ENCODE assay signal across 8 cellular contexts in the genomic region with DNA sequence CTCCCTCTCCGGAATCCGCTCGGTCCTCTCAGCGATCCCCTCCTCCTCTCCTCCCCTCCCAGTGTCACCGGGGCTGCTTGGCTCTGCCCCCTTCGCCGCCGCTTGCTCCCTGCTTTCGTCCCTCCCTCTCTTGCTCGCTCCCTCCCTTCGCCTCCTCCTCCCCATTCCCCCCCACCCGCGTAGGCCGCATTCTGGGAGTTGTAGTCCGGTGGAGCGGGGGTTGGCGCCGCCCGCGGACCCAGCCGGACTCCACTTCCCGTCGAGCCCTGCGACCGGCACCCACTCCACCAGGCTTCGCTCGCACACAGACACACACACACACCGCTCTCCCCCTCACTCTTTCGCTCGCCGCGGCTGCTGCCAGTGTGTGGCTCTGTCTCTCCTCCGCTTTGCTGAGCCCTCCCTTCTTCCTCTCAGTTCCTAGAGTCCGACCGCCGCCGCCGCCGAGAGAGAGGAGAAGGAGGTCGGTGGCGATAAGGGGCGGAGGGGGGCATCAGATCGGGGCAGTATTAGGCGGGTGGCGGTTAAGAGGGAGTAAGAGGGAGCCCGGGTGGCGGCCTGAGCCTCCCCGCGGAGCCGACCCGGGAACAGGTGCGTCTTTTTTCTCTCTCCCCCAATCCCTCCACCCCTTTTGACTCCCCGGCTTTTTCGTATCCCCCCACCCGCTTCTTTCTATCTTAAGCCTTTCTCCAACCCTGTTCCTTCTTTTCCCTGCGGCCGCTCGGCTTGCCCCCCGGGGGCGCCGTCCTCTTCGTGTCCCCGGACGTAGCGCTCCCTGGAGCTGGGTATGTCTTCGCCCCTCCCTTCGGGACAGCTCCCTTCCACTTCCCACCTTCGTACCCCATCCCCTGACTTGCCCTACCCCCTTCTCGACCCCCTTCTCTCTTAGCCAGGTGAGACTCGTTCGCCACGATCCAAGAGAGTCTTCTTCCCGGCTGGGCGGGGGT. TPM values are rescaled to one million over a fixed set of nuclear protein-coding genes. Genes with fewer than 3 reads are reported as not detected.
A peak's percentile ranks its signal among the peaks of the same experiment; 100 is the strongest.
DNase-seq lines count a peak whose midpoint lies in the region; ATAC-seq, FAIRE-seq and TF ChIP-seq lines count a peak whose summit lies in the region.

A gene with protein sequence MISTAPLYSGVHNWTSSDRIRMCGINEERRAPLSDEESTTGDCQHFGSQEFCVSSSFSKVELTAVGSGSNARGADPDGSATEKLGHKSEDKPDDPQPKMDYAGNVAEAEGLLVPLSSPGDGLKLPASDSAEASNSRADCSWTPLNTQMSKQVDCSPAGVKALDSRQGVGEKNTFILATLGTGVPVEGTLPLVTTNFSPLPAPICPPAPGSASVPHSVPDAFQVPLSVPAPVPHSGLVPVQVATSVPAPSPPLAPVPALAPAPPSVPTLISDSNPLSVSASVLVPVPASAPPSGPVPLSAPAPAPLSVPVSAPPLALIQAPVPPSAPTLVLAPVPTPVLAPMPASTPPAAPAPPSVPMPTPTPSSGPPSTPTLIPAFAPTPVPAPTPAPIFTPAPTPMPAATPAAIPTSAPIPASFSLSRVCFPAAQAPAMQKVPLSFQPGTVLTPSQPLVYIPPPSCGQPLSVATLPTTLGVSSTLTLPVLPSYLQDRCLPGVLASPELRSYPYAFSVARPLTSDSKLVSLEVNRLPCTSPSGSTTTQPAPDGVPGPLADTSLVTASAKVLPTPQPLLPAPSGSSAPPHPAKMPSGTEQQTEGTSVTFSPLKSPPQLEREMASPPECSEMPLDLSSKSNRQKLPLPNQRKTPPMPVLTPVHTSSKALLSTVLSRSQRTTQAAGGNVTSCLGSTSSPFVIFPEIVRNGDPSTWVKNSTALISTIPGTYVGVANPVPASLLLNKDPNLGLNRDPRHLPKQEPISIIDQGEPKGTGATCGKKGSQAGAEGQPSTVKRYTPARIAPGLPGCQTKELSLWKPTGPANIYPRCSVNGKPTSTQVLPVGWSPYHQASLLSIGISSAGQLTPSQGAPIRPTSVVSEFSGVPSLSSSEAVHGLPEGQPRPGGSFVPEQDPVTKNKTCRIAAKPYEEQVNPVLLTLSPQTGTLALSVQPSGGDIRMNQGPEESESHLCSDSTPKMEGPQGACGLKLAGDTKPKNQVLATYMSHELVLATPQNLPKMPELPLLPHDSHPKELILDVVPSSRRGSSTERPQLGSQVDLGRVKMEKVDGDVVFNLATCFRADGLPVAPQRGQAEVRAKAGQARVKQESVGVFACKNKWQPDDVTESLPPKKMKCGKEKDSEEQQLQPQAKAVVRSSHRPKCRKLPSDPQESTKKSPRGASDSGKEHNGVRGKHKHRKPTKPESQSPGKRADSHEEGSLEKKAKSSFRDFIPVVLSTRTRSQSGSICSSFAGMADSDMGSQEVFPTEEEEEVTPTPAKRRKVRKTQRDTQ (N-terminal part only) (plus strand): TSS at position 336 of the 947 bp plus-strand sequence. CDS start 22,597 bp downstream, outside the sequence.

- no peak within 1 kb of the TSS for H3K18ac ChIP-seq in H9 (ENCODE audit: insufficient read length, low read depth, low read length)

- peak within 1 kb of the TSS in 2 of 3 experiments; percentile 61 to 72; a peak in 2 of 7 replicates for H3K27ac Mint-ChIP-seq in H9
- peak within 1 kb of the TSS in 1 of 2 donors; percentile 10 for H3K27ac Mint-ChIP-seq in stimulated activated naive CD8-positive, alpha-beta T cell treated with anti-CD3 and anti-CD28 coated beads, Interleukin-15, amount 100 ng/mL, for 72 hours

- H3K9me3 ChIP-seq in H9 (ENCODE audit: control insufficient read depth, low read depth, low read length) = peaks cover 8% of the 10 kb centered on the region
- no peaks in the 10 kb centered on the region for H3K9me3 ChIP-seq in Loucy (ENCODE audit: insufficient read depth, low read depth, low read length)
- no peaks in the 10 kb centered on the region for H3K9me3 ChIP-seq in neural cell (ENCODE audit: low read length)

- no peak within 1 kb of the TSS; a peak in 1 of 5 replicates for H3K4me3 Mint-ChIP-seq in H9
- H3K4me3 Mint-ChIP-seq in stimulated activated naive CD8-positive, alpha-beta T cell treated with anti-CD3 and anti-CD28 coated beads, Interleukin-15, amount 100 ng/mL, for 72 hours = no peak within 1 kb of the TSS

- H3K79me2 ChIP-seq in H9 (ENCODE audit: insufficient read depth, low read length) (no peaks in the 10 kb centered on the region), Loucy (ENCODE audit: insufficient read depth, low read length) (peaks cover 34% of the 10 kb centered on the region), neural cell (replicated peaks; ENCODE audit: insufficient read depth, low read length) (peaks cover 14% of the 10 kb centered on the region)

- no peak within 1 kb of the TSS; the same call in 1 of the 2 replicates for H3K14ac ChIP-seq in H9 (ENCODE audit: insufficient read depth, low read length)

- H2BK12ac ChIP-seq in H9 (ENCODE audit: insufficient read length, low read depth, low read length) = no peak within 1 kb of the TSS

- H2BK120ac ChIP-seq in H9 (ENCODE audit: low read depth, low read length, poor library complexity, severe bottlenecking) = no peak within 1 kb of the TSS

- H3K4me2 ChIP-seq in H9 (ENCODE audit: insufficient read depth, insufficient read length, low read length) = peak within 1 kb of the TSS; percentile 46
- H3K4me2 ChIP-seq in Loucy (ENCODE audit: low read depth, low read length, poor library complexity, severe bottlenecking) = peak within 1 kb of the TSS; percentile 76
- H3K4me2 ChIP-seq in neural cell (ENCODE audit: low read length) = peak within 1 kb of the TSS; percentile 30

- H3K9ac ChIP-seq in H9 (ENCODE audit: extremely low read depth, insufficient read length, low read length) (no peak within 1 kb of the TSS), Loucy (ENCODE audit: low read depth, low read length, poor library complexity, severe bottlenecking) (peak within 1 kb of the TSS; percentile 90), neural cell (ENCODE audit: low read length) (peak within 1 kb of the TSS; percentile 59)

- no CpG with 5 or more reads among the region's 74 CpGs for WGBS in H9 (ENCODE audit: extremely low coverage, insufficient read length, low lambda C conversion rate)

- POLR2A ChIA-PET in RWPE1 (lab: Yijun Ruan, JAX; ENCODE audit: low non-redundant PET) = interaction anchor here (0.6 kb wide), 1 partner anchor 366 kb away, joined by 12 read pairs; no protein-coding TSS in a partner anchor

- H2AFZ ChIP-seq in H9 (ENCODE audit: low read length) (no peak within 1 kb of the TSS), Loucy (ENCODE audit: low read length) (no peak within 1 kb of the TSS), neural cell (ENCODE audit: low read depth, low read length) (no peak within 1 kb of the TSS)

- peaks cover 0 to 10% (median 0%) of the 10 kb centered on the region in 3 experiments; a peak in 3 of 7 replicates for H3K36me3 Mint-ChIP-seq in H9 (ENCODE audit: insufficient read depth in 1 of 3, low read depth in 3 of 3)

- no peak within 1 kb of the TSS for H3K23ac ChIP-seq in H9 (ENCODE audit: insufficient read length, low read depth, low read length)

- peaks cover 0 to 16% of the 10 kb centered on the region in 2 experiments; a peak in 3 of 4 replicates for H3K4me1 Mint-ChIP-seq in H9
- H3K4me1 Mint-ChIP-seq in stimulated activated naive CD8-positive, alpha-beta T cell treated with anti-CD3 and anti-CD28 coated beads, Interleukin-15, amount 100 ng/mL, for 72 hours = peaks cover 19% of the 10 kb centered on the region

- H3K4me3 ChIP-seq in Loucy (ENCODE audit: low read length, poor library complexity, severe bottlenecking) = peak within 1 kb of the TSS; percentile 82
- no peak within 1 kb of the TSS for H3K4me3 ChIP-seq in neural cell (ENCODE audit: low read length)

- H2BK15ac ChIP-seq in H9 (ENCODE audit: low read depth, low read length) = no peak within 1 kb of the TSS

- H4K20me1 ChIP-seq in H9 (ENCODE audit: control insufficient read depth, insufficient read depth, insufficient read length) = no peaks in the 10 kb centered on the region
- peaks cover 28% of the 10 kb centered on the region for H4K20me1 ChIP-seq in Loucy (ENCODE audit: insufficient read depth, low read length, poor library complexity, severe bottlenecking)
- H4K20me1 ChIP-seq in neural cell (ENCODE audit: insufficient read depth) = no peaks in the 10 kb centered on the region

- no peak within 1 kb of the TSS for H3T11ph ChIP-seq in H9 (ENCODE audit: low read length)

- peaks cover 74% of the 10 kb centered on the region for H3K27me3 Mint-ChIP-seq in H9 (ENCODE audit: low read depth)
- no peaks in the 10 kb centered on the region for H3K27me3 Mint-ChIP-seq in stimulated activated naive CD8-positive, alpha-beta T cell treated with anti-CD3 and anti-CD28 coated beads, Interleukin-15, amount 100 ng/mL, for 72 hours

- H3K9me2 ChIP-seq in Loucy (replicated peaks; ENCODE audit: low read depth, low read length) = no peaks in the 10 kb centered on the region
- H3K9me2 ChIP-seq in neural cell (ENCODE audit: insufficient read depth, low read length) = no peaks in the 10 kb centered on the region

- peaks cover 0 to 59% of the 10 kb centered on the region in 2 experiments; a peak in 2 of 5 replicates for H3K9me3 Mint-ChIP-seq in H9
- no peaks in the 10 kb centered on the region for H3K9me3 Mint-ChIP-seq in stimulated activated naive CD8-positive, alpha-beta T cell treated with anti-CD3 and anti-CD28 coated beads, Interleukin-15, amount 100 ng/mL, for 72 hours

- H3K56ac ChIP-seq in H9 (ENCODE audit: insufficient read length, low read depth, low read length) = no peak within 1 kb of the TSS

- TF ChIP-seq EP300 in neural cell (conservative IDR thresholded peaks at IDR 0.05; ENCODE audit: poor library complexity, severe bottlenecking) = no peak

- TF ChIP-seq RAD21 in neural cell (conservative IDR thresholded peaks at IDR 0.05) = no peak

- H4K91ac ChIP-seq in H9 (ENCODE audit: insufficient read length, low read depth, low read length) = no peak within 1 kb of the TSS

- DNase-seq in H9 = peak; percentile 92
- DNase-seq in RWPE1 (ENCODE audit: low spot score) = peak; percentile 92
- peak; percentile 80 for DNase-seq in activated T-helper 9 cell treated with anti-CD3 and anti-CD28 coated beads, Interleukin-2, amount 50 U/mL, for 16 hours (ENCODE audit: low read depth)
- peak; percentile 89 for DNase-seq in fibroblast of the conjunctiva (ENCODE audit: low read depth)
- peak; percentile 83 to 86 for DNase-seq in stimulated activated naive CD8-positive, alpha-beta T cell treated with anti-CD3 and anti-CD28 coated beads, Interleukin-15, amount 100 ng/mL, for 72 hours

- no peak within 1 kb of the TSS for H2AK5ac ChIP-seq in H9 (ENCODE audit: insufficient read length, low read length)

- H2BK5ac ChIP-seq in H9 (ENCODE audit: insufficient read length, low read length) = no peak within 1 kb of the TSS

- peak; percentile 96 for FAIRE-seq in G401.6 (lab: Jason Lieb, UNC)

- H3K4ac ChIP-seq in H9 (ENCODE audit: low read depth, low read length) = no peak within 1 kb of the TSS

- H3K79me1 ChIP-seq in H9 (ENCODE audit: insufficient read depth, low read depth, low read length, poor library complexity, severe bottlenecking) = no peaks in the 10 kb centered on the region

- no peak within 1 kb of the TSS for H4K5ac ChIP-seq in H9 (ENCODE audit: insufficient read length, low read depth, low read length)

- H2BK20ac ChIP-seq in H9 (ENCODE audit: low read depth, low read length, poor library complexity, severe bottlenecking) = no peak within 1 kb of the TSS

- H3K27ac ChIP-seq in H9 (ENCODE audit: insufficient read length, low read depth, low read length) (no peak within 1 kb of the TSS), RWPE1 (peak within 1 kb of the TSS; percentile 41; the same call in 1 of the 2 replicates), neural cell (ENCODE audit: low read length) (no peak within 1 kb of the TSS)

- ATAC-seq in stimulated activated naive CD8-positive, alpha-beta T cell treated with anti-CD3 and anti-CD28 coated beads, Interleukin-15, amount 100 ng/mL, for 72 hours = peak; percentile 91

- H3K36me3 ChIP-seq in Loucy (ENCODE audit: insufficient read depth, low read length) = no peaks in the 10 kb centered on the region
- H3K36me3 ChIP-seq in neural cell (ENCODE audit: insufficient read depth, low read length) = no peaks in the 10 kb centered on the region

- TF ChIP-seq CTCF in H9 (conservative IDR thresholded peaks at IDR 0.05) (no peak), Loucy (conservative IDR thresholded peaks at IDR 0.05; ENCODE audit: low read length) (no peak), RWPE1 (conservative IDR thresholded peaks at IDR 0.05; ENCODE audit: low read depth) (no peak), neural cell (IDR thresholded peaks at IDR 0.05; ENCODE audit: poor library complexity, severe bottlenecking) (no peak)

- H3K27me3 ChIP-seq in H9 (ENCODE audit: insufficient read depth, low read length) (peaks cover 25% of the 10 kb centered on the region; the same call in 1 of the 2 replicates), Loucy (ENCODE audit: insufficient read depth, low read length, poor library complexity, severe bottlenecking) (no peaks in the 10 kb centered on the region), neural cell (ENCODE audit: insufficient read depth, low read depth, low read length) (peaks cover 6% of the 10 kb centered on the region)

- CTCF ChIA-PET in RWPE1 (lab: Yijun Ruan, JAX) = interaction anchor here (0.5 to 0.8 kb wide), 2 partner anchors 254 to 773 kb away, joined by 3 to 5 read pairs; no protein-coding TSS in a partner anchor

- H3F3A ChIP-seq in Loucy (ENCODE audit: low read depth) (peaks cover 3% of the 10 kb centered on the region; the same call in 1 of the 2 replicates), neural cell (ENCODE audit: insufficient read depth, low read length, poor library complexity, severe bottlenecking) (no peaks in the 10 kb centered on the region)

- no peaks in the 10 kb centered on the region for H3K4me1 ChIP-seq in H9 (ENCODE audit: insufficient read depth, low read length)
- peaks cover 25% of the 10 kb centered on the region for H3K4me1 ChIP-seq in Loucy (ENCODE audit: insufficient read depth, low read length, poor library complexity, severe bottlenecking)

- peaks cover 22% of the 10 kb centered on the region for H3K23me2 ChIP-seq in H9 (ENCODE audit: insufficient read length, low read depth, low read length, poor library complexity, severe bottlenecking)

- H4K8ac ChIP-seq in H9 (replicated peaks; ENCODE audit: insufficient read length, low read depth, low read length) = no peak within 1 kb of the TSS

RNA-seq across cellular contexts. Expression of the gene that starts here (rescaled TPM):
- 6.1 TPM in 2 replicates for total RNA-seq in H9 (2021)
- polyA plus RNA-seq in neural cell = 1.0 and 1.1 TPM in 2 replicates
- 3.7 and 5.1 TPM in 2 replicates for polyA minus RNA-seq in neural cell
